ENCODE assay signal across 1 cellular context in the genomic region with DNA sequence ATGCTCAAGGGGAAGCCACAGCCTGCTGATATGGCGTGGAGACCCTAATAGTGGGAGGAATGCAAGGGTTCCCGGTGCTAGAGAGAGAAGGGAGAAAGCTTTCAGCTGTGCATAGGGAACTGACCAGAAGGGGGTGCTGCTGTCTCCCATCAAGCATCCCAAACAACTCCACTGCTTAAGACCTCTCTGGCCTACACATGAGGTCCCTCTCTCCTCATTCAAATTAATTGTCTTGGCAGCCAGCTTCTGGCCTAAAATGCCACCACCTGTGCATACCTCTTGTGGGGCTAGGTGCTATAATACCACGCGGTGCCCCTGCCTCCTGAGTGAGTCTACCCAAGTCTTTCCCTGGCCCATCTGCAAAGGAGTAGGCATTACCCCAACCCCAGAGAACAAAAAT.
TF ChIP-seq lines count a peak whose summit lies in the region.

No MANE protein-coding gene starts in this region.

TF ChIP-seq in SK-N-SH, 30 proteins besides CTCF, POLR2A, EP300 and RAD21:
- TF ChIP-seq FOXJ3 (CRISPR knock-in tag; IDR thresholded peaks at IDR 0.05): no peak
- TF ChIP-seq MEF2A (IDR thresholded peaks at IDR 0.05; ENCODE audit: borderline replicate concordance, low read depth): no peak
- no peak for TF ChIP-seq TEAD4 (IDR thresholded peaks at IDR 0.05; ENCODE audit: borderline replicate concordance, insufficient read depth)
- peak; percentile 64 for TF ChIP-seq SMC3 (IDR thresholded peaks at IDR 0.05; ENCODE audit: low read depth, low read length)
- TF ChIP-seq RFX5 (IDR thresholded peaks at IDR 0.05; ENCODE audit: low read length): no peak
- TF ChIP-seq JUND (IDR thresholded peaks at IDR 0.05): no peak
- no peak for TF ChIP-seq EZH2phosphoT487 (IDR thresholded peaks at IDR 0.05; ENCODE audit: borderline replicate concordance, low read depth)
